In genomic region chr18:73617981-73618380, GRCh38 we compare ENCODE assay signal across 2 cellular contexts.
TF ChIP-seq lines count a peak whose summit lies in the region.

No MANE protein-coding gene starts in this region.

TF ChIP-seq in GM23338, 12 proteins besides CTCF, POLR2A, EP300 and RAD21 (continued from another document):
- TF ChIP-seq REST (IDR thresholded peaks at IDR 0.05; ENCODE audit: unreplicated experiment) (no peak), JUNB (IDR thresholded peaks at IDR 0.05; ENCODE audit: unreplicated experiment) (no peak), EZH2phosphoT487 (IDR thresholded peaks at IDR 0.05; ENCODE audit: unreplicated experiment) (no peak), ZNF462 (CRISPR knock-in tag; IDR thresholded peaks at IDR 0.05) (no peak), ETS1 (IDR thresholded peaks at IDR 0.05) (no peak), NANOG (IDR thresholded peaks at IDR 0.05; ENCODE audit: borderline replicate concordance) (no peak), STAT1 (IDR thresholded peaks at IDR 0.05; ENCODE audit: unreplicated experiment) (no peak)

TF ChIP-seq in IMR-90, 13 proteins besides CTCF, POLR2A, EP300 and RAD21:
- TF ChIP-seq ELK1 (IDR thresholded peaks at IDR 0.05; ENCODE audit: borderline replicate concordance, low read depth, low read length) (no peak), USF2 (IDR thresholded peaks at IDR 0.05; ENCODE audit: low read depth, low read length) (no peak), CHD1 (IDR thresholded peaks at IDR 0.05; ENCODE audit: low read depth, low read length) (no peak), RCOR1 (IDR thresholded peaks at IDR 0.05; ENCODE audit: insufficient replicate concordance, low read length) (no peak), MAZ (IDR thresholded peaks at IDR 0.05; ENCODE audit: borderline replicate concordance, low read depth, low read length) (no peak), MAFK (IDR thresholded peaks at IDR 0.05; ENCODE audit: low read depth, low read length) (no peak), RFX5 (IDR thresholded peaks at IDR 0.05; ENCODE audit: low read depth, low read length) (no peak), FOS (IDR thresholded peaks at IDR 0.05; ENCODE audit: low read depth, low read length) (no peak), MXI1 (IDR thresholded peaks at IDR 0.05; ENCODE audit: borderline replicate concordance, low read depth, low read length) (no peak), NFE2L2 (IDR thresholded peaks at IDR 0.05; ENCODE audit: low read depth, low read length) (no peak), SMC3 (IDR thresholded peaks at IDR 0.05; ENCODE audit: low read depth, low read length) (no peak), CEBPB (IDR thresholded peaks at IDR 0.05; ENCODE audit: low read depth, low read length) (no peak), BHLHE40 (IDR thresholded peaks at IDR 0.05; ENCODE audit: low read depth, low read length) (no peak)
